ENCODE assay signal across 1 cellular context in the genomic region with DNA sequence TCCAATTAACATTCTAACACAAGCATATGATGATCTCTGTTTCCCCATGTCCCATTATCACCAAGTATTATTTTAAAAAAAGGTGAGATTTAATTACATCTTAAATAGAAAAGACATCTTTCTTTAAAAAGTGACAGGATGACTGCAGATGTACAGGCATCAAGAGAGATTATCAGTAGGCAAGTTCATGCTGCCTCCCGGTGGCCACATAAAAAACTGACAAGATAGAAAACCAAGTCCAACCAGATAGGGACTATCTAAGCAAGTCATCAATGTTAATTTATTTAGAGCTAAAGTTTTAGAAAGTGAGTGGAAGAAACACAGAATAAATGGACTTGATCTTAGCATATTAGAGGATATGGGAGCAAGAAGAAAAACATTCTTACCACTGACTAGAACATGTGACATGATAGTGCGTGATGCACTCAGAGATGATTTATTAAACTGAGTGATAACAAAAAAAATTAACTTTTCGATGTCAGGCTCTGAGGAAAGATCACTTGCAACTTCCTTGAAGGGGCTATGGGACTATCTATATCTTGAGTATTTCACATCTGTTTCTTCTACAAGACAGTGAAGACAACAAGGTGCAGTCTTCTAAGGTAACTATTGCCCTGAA.
TF ChIP-seq lines count a peak whose summit lies in the region.

No MANE protein-coding gene starts in this region.

TF ChIP-seq in GM23338, 12 proteins besides CTCF, POLR2A, EP300 and RAD21 (continued from another document):
- TF ChIP-seq, protein P1, sequence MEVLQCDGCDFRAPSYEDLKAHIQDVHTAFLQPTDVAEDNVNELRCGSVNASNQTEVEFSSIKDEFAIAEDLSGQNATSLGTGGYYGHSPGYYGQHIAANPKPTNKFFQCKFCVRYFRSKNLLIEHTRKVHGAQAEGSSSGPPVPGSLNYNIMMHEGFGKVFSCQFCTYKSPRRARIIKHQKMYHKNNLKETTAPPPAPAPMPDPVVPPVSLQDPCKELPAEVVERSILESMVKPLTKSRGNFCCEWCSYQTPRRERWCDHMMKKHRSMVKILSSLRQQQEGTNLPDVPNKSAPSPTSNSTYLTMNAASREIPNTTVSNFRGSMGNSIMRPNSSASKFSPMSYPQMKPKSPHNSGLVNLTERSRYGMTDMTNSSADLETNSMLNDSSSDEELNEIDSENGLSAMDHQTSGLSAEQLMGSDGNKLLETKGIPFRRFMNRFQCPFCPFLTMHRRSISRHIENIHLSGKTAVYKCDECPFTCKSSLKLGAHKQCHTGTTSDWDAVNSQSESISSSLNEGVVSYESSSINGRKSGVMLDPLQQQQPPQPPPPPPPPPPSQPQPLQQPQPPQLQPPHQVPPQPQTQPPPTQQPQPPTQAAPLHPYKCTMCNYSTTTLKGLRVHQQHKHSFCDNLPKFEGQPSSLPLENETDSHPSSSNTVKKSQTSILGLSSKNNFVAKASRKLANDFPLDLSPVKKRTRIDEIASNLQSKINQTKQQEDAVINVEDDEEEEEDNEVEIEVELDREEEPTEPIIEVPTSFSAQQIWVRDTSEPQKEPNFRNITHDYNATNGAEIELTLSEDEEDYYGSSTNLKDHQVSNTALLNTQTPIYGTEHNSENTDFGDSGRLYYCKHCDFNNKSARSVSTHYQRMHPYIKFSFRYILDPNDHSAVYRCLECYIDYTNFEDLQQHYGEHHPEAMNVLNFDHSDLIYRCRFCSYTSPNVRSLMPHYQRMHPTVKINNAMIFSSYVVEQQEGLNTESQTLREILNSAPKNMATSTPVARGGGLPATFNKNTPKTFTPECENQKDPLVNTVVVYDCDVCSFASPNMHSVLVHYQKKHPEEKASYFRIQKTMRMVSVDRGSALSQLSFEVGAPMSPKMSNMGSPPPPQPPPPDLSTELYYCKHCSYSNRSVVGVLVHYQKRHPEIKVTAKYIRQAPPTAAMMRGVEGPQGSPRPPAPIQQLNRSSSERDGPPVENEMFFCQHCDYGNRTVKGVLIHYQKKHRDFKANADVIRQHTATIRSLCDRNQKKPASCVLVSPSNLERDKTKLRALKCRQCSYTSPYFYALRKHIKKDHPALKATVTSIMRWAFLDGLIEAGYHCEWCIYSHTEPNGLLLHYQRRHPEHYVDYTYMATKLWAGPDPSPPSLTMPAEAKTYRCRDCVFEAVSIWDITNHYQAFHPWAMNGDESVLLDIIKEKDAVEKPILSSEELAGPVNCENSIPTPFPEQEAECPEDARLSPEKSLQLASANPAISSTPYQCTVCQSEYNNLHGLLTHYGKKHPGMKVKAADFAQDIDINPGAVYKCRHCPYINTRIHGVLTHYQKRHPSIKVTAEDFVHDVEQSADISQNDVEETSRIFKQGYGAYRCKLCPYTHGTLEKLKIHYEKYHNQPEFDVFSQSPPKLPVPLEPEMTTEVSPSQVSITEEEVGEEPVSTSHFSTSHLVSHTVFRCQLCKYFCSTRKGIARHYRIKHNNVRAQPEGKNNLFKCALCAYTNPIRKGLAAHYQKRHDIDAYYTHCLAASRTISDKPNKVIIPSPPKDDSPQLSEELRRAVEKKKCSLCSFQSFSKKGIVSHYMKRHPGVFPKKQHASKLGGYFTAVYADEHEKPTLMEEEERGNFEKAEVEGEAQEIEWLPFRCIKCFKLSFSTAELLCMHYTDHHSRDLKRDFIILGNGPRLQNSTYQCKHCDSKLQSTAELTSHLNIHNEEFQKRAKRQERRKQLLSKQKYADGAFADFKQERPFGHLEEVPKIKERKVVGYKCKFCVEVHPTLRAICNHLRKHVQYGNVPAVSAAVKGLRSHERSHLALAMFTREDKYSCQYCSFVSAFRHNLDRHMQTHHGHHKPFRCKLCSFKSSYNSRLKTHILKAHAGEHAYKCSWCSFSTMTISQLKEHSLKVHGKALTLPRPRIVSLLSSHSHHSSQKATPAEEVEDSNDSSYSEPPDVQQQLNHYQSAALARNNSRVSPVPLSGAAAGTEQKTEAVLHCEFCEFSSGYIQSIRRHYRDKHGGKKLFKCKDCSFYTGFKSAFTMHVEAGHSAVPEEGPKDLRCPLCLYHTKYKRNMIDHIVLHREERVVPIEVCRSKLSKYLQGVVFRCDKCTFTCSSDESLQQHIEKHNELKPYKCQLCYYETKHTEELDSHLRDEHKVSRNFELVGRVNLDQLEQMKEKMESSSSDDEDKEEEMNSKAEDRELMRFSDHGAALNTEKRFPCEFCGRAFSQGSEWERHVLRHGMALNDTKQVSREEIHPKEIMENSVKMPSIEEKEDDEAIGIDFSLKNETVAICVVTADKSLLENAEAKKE (CRISPR knock-in tag; IDR thresholded peaks at IDR 0.05) = no peak
- TF ChIP-seq EZH2phosphoT487 (IDR thresholded peaks at IDR 0.05; ENCODE audit: unreplicated experiment) = no peak
- TF ChIP-seq POLR2AphosphoS5 (IDR thresholded peaks at IDR 0.05; ENCODE audit: low read depth) = no peak
- TF ChIP-seq ZNF331 (CRISPR knock-in tag; IDR thresholded peaks at IDR 0.05; ENCODE audit: low read depth) = no peak
- TF ChIP-seq STAT1 (IDR thresholded peaks at IDR 0.05; ENCODE audit: unreplicated experiment) = no peak
